Comparison of ENCODE assay signal across 10 cellular contexts in the genomic region with DNA sequence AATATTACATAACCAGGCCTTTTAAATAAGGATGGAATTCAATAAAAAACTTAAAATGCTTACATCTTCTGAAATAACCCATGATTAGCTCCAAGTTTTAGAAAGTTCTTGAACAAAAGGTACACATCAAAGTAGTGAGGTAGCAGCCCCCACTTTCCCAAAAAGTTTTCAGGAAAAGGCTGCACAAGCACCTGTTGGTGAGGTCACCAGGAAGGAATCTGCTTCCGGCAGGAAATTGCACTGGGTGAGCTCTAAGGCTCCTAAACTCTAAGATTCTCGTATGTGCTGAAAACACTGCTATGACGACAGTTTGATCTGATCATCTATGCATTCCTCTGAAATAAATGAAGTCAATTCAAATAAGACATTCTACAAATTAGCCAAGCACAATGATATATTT. TPM values are rescaled to one million over a fixed set of nuclear protein-coding genes. Genes with fewer than 3 reads are reported as not detected.
A peak's percentile ranks its signal among the peaks of the same experiment; 100 is the strongest.
DNase-seq lines count a peak whose midpoint lies in the region; TF ChIP-seq lines count a peak whose summit lies in the region.
"Had no signal": no experiment of that assay in that cellular context is flagged by ENCODE, and none has a peak within 500 bp of the region (broad histone marks: within the 10 kb centered on the region; RNA-seq: fewer than 3 reads in every experiment).

No MANE protein-coding gene starts in this region.

- H3K79me1 ChIP-seq in neuronal stem cell (ENCODE audit: low read depth, low read length), result no peaks in the 10 kb centered on the region

- no peak overlapping the region for H2BK5ac ChIP-seq in neuronal stem cell (ENCODE audit: low read length)

- H3K9ac ChIP-seq in HUES6 (ENCODE audit: low read length), result peak overlapping the region; percentile 54
- H3K9ac ChIP-seq in skeletal muscle satellite cell (ENCODE audit: low read depth, low read length), result peak overlapping the region; percentile 69
- no peak overlapping the region for H3K9ac ChIP-seq in neuronal stem cell (ENCODE audit: low read depth, low read length, poor library complexity)

- TF ChIP-seq POLR2A in adrenal gland (IDR thresholded peaks at IDR 0.05), result no peak

- no peak overlapping the region for H3K4ac ChIP-seq in neuronal stem cell (ENCODE audit: low read length)

- H3K4me2 ChIP-seq in skeletal muscle satellite cell (ENCODE audit: low read length) (peak overlapping the region; percentile 71), neuronal stem cell (ENCODE audit: insufficient read depth, low read length, poor library complexity, severe bottlenecking) (no peak overlapping the region)

- H3K27me3 ChIP-seq in HUES6 (ENCODE audit: control insufficient read depth, insufficient read depth, low read length), result no peaks in the 10 kb centered on the region
- no peaks in the 10 kb centered on the region for H3K27me3 ChIP-seq in skeletal muscle satellite cell (ENCODE audit: control insufficient read depth, insufficient read depth, low read length)
- H3K27me3 ChIP-seq in adrenal gland, result no peaks in the 10 kb centered on the region
- no peaks in the 10 kb centered on the region for H3K27me3 ChIP-seq in neuronal stem cell (ENCODE audit: control insufficient read depth in 3 of 3, insufficient read depth in 3 of 3, low read depth in 1 of 3, low read length in 3 of 3)
- H3K27me3 ChIP-seq: esophagus muscularis mucosa had no signal

- no peak overlapping the region for H3K14ac ChIP-seq in neuronal stem cell (ENCODE audit: low read length)

- in situ Hi-C loops in astrocyte of the spinal cord (cut with HindIII; ENCODE audit: low sequenced_read_pairs), result no loop called here

- no peak overlapping the region for H2AFZ ChIP-seq in neuronal stem cell (ENCODE audit: low read length)

- no peak for TF ChIP-seq CTCF in astrocyte of the spinal cord (IDR thresholded peaks at IDR 0.05; ENCODE audit: low read depth, low read length)
- TF ChIP-seq CTCF in adrenal gland (IDR thresholded peaks at IDR 0.05), result no peak

- 66 to 80% (median 71%) methylated on average over 3 of the region's 3 CpGs for WGBS in adrenal gland, 4 donors
- no CpG with 5 or more reads among the region's 3 CpGs for WGBS in neuronal stem cell (ENCODE audit: extremely low coverage in 2 of 2, insufficient read length in 2 of 2, insufficient replicate concordance in 1 of 2), 2 donors

- H2BK120ac ChIP-seq in neuronal stem cell (ENCODE audit: low read depth, low read length), result no peak overlapping the region

- no peak overlapping the region for H2BK12ac ChIP-seq in neuronal stem cell (ENCODE audit: low read length)

- intact Hi-C loops in adrenal gland (cut with DNase I), result no loop called here

- H4K91ac ChIP-seq in neuronal stem cell (ENCODE audit: low read depth, low read length, poor library complexity), result no peak overlapping the region

- H3K27ac ChIP-seq in HUES6 (ENCODE audit: low read depth, low read length), result peak overlapping the region; percentile 59; the same call in 1 of the 2 replicates
- no peak overlapping the region for H3K27ac ChIP-seq in adrenal gland
- no peak overlapping the region for H3K27ac ChIP-seq in neuronal stem cell (replicated peaks; ENCODE audit: low read length)
- H3K27ac ChIP-seq: WERI-Rb-1 had no signal

- DNase-seq in astrocyte of the spinal cord (ENCODE audit: low read depth, low spot score), result peak; percentile 32
- DNase-seq in iPS-NIHi7 (ENCODE audit: extremely low spot score), result peak; percentile 56
- DNase-seq in adrenal gland, result no peak
- no peak for DNase-seq in activated CD4-positive, alpha-beta T cell treated with anti-CD3 and anti-CD28 coated beads, Interleukin-2, amount 50 U/mL, for 48 hours
- DNase-seq in neuronal stem cell (ENCODE audit: low spot score), result no peak
- DNase-seq: naive thymus-derived CD4-positive, alpha-beta T cell; WERI-Rb-1 had no signal

- H2AK5ac ChIP-seq in neuronal stem cell (ENCODE audit: low read depth, low read length), result no peak overlapping the region

- H3K4me3 ChIP-seq in HUES6 (ENCODE audit: low read depth, low read length) (no peak overlapping the region), astrocyte of the spinal cord (ENCODE audit: low read depth, low read length) (no peak overlapping the region), skeletal muscle satellite cell (ENCODE audit: low read length) (peak overlapping the region; percentile 1), adrenal gland (no peak overlapping the region), neuronal stem cell (ENCODE audit: low read length in 2 of 2) (no peak overlapping the region)
- H3K4me3 ChIP-seq: esophagus muscularis mucosa had no signal

- H3K9me3 ChIP-seq in HUES6 (ENCODE audit: control insufficient read depth, insufficient read depth, low read depth, low read length), result no peaks in the 10 kb centered on the region
- no peaks in the 10 kb centered on the region for H3K9me3 ChIP-seq in skeletal muscle satellite cell (replicated peaks; ENCODE audit: low read length)
- no peaks in the 10 kb centered on the region for H3K9me3 ChIP-seq in adrenal gland (replicated peaks in 1 of 3)
- no peaks in the 10 kb centered on the region for H3K9me3 ChIP-seq in neuronal stem cell (replicated peaks in 1 of 2; ENCODE audit: control insufficient read depth in 2 of 2, insufficient read depth in 1 of 2, low read depth in 1 of 2, low read length in 2 of 2)
- H3K9me3 ChIP-seq: esophagus muscularis mucosa had no signal

- no peak overlapping the region for H4K8ac ChIP-seq in neuronal stem cell (ENCODE audit: low read depth, low read length)

- H2BK15ac ChIP-seq in neuronal stem cell (ENCODE audit: low read length), result no peak overlapping the region

- H3K18ac ChIP-seq in neuronal stem cell (ENCODE audit: low read length), result no peak overlapping the region

- no peaks in the 10 kb centered on the region for H3K36me3 ChIP-seq in HUES6 (ENCODE audit: control insufficient read depth, insufficient read depth, low read length)
- H3K36me3 ChIP-seq in skeletal muscle satellite cell (ENCODE audit: insufficient read depth, low read length), result no peaks in the 10 kb centered on the region
- no peaks in the 10 kb centered on the region for H3K36me3 ChIP-seq in adrenal gland (replicated peaks in 1 of 2)
- no peaks in the 10 kb centered on the region for H3K36me3 ChIP-seq in neuronal stem cell (replicated peaks in 1 of 2; ENCODE audit: control insufficient read depth in 2 of 2, insufficient read depth in 2 of 2, low read length in 2 of 2)
- H3K36me3 ChIP-seq: WERI-Rb-1 had no signal

- peaks cover 15% of the 10 kb centered on the region for H3K4me1 ChIP-seq in HUES6 (ENCODE audit: control insufficient read depth, insufficient read depth, low read length)
- H3K4me1 ChIP-seq in skeletal muscle satellite cell (ENCODE audit: control insufficient read depth, insufficient read depth, low read length), result peaks cover 28% of the 10 kb centered on the region
- no peaks in the 10 kb centered on the region for H3K4me1 ChIP-seq in adrenal gland (replicated peaks in 1 of 2)
- peaks cover 2 to 4% of the 10 kb centered on the region in 2 donors for H3K4me1 ChIP-seq in neuronal stem cell (ENCODE audit: control insufficient read depth in 2 of 2, insufficient read depth in 1 of 2, low read depth in 1 of 2, low read length in 2 of 2)

- H3K23ac ChIP-seq in neuronal stem cell (ENCODE audit: low read depth, low read length, poor library complexity), result no peak overlapping the region

RNA-seq across cellular contexts. Expression of a gene that starts 34.3 kb away (rescaled TPM):
- 9.4 and 16.5 TPM in 2 replicates for total RNA-seq in skeletal muscle satellite cell (2012; rRNA removed)
- total RNA-seq in adrenal gland, result 10 to 100 TPM; 13.6 to 58.4 (median 26.0) TPM
- 10 to 100 TPM in 2 of 3 donors, 1 to 10 TPM in 1; 10.0 to 13.6 (median 11.7) TPM for polyA plus RNA-seq in adrenal gland
- polyA plus RNA-seq in neuronal stem cell (2013, experiment 1 of 2), result 27.7 TPM
- polyA plus RNA-seq in neuronal stem cell (2013, experiment 2 of 2), result 26.3 TPM

Comparison
In these comparisons a context has a peak if more than half of its experiments do, and no peak if none do; other contexts are left out.
1. DNase-seq: peak in astrocyte of the spinal cord (single experiment) and iPS-NIHi7 (single experiment); none in adrenal gland (0 of 7), activated CD4-positive, alpha-beta T cell treated with anti-CD3 and anti-CD28 coated beads, Interleukin-2, amount 50 U/mL, for 48 hours (0 of 2) and neuronal stem cell (single experiment).